Comparison of ENCODE assay signal across 8 cellular contexts in genomic region chr15:47196057-47196456, GRCh38.
DNase-seq lines count a peak whose midpoint lies in the region; ATAC-seq and TF ChIP-seq lines count a peak whose summit lies in the region.

No MANE protein-coding gene starts in this region.

- H3K4me3 ChIP-seq in H7 (ENCODE audit: insufficient read depth, low read depth, low read length) = no peak overlapping the region
- H3K4me3 ChIP-seq in Loucy (ENCODE audit: low read length, poor library complexity, severe bottlenecking) = no peak overlapping the region
- H3K4me3 ChIP-seq in Panc1 (ENCODE audit: low read depth in 2 of 2, low read length in 2 of 2) = no peak overlapping the region
- H3K4me3 ChIP-seq in adrenal gland = no peak overlapping the region

- no peak overlapping the region for H3K4me2 ChIP-seq in Loucy (ENCODE audit: low read depth, low read length, poor library complexity, severe bottlenecking)

- no peaks in the 10 kb centered on the region for H4K20me1 ChIP-seq in Loucy (ENCODE audit: insufficient read depth, low read length, poor library complexity, severe bottlenecking)

- H3K9ac ChIP-seq in Loucy (ENCODE audit: low read depth, low read length, poor library complexity, severe bottlenecking) = no peak overlapping the region

- H3K4me1 ChIP-seq in Loucy (ENCODE audit: insufficient read depth, low read length, poor library complexity, severe bottlenecking) = no peaks in the 10 kb centered on the region
- H3K4me1 ChIP-seq in Panc1 (ENCODE audit: control insufficient read depth, insufficient read depth, low read length) = no peaks in the 10 kb centered on the region
- no peaks in the 10 kb centered on the region for H3K4me1 ChIP-seq in adrenal gland (replicated peaks in 1 of 2)

- CTCF ChIA-PET in Panc1 (lab: Charles Lee) = interaction anchor here (0.5 to 3.2 kb wide), 14 partner anchors 8 to 1606 kb away, joined by 3 to 29 read pairs (median 4); no protein-coding TSS in a partner anchor

- no peak overlapping the region for H3K27ac ChIP-seq in Panc1 (ENCODE audit: low read length)
- no peak overlapping the region for H3K27ac ChIP-seq in adrenal gland

- TF ChIP-seq CTCF in Loucy (conservative IDR thresholded peaks at IDR 0.05; ENCODE audit: low read length) (peak; percentile 90), Panc1 (IDR thresholded peaks at IDR 0.05) (peak; percentile 84), adrenal gland (IDR thresholded peaks at IDR 0.05) (peak; percentile 53 to 90 (median 83))

- no peaks in the 10 kb centered on the region for H3F3A ChIP-seq in Loucy (ENCODE audit: low read depth)

- POLR2A ChIA-PET in Panc1 (lab: Charles Lee) = no interaction called here

- WGBS in adrenal gland, 4 donors = 0 to 9% (median 1%) methylated on average over 4 of the region's 4 CpGs

- in situ Hi-C loops in Panc1 (cut with HindIII; ENCODE audit: low pct_unique_long_range_greater_than_20kb, low sequenced_read_pairs) = no loop called here

- intact Hi-C loops in Panc1 (cut with micrococcal nuclease; ENCODE audit: unreplicated experiment) = loop anchor here (1.0 to 10.0 kb wide), 3 partner anchors 579 to 1089 kb away; no protein-coding TSS in a partner anchor
- intact Hi-C loops in adrenal gland (cut with DNase I) = loop anchor here (10.0 kb wide), 3 partner anchors 789 to 1089 kb away; no protein-coding TSS in a partner anchor
- intact Hi-C loops in left ventricle myocardium superior (cut with micrococcal nuclease) = loop anchor here (5.0 kb wide), 2 partner anchors 791 to 1086 kb away; no protein-coding TSS in a partner anchor

- H3K9me3 ChIP-seq in Loucy (ENCODE audit: insufficient read depth, low read depth, low read length) (no peaks in the 10 kb centered on the region), Panc1 (ENCODE audit: control insufficient read depth, insufficient read depth, low read depth, low read length) (no peaks in the 10 kb centered on the region), adrenal gland (replicated peaks in 1 of 3) (no peaks in the 10 kb centered on the region)

- H3K36me3 ChIP-seq in H7 (replicated peaks; ENCODE audit: control insufficient read depth, insufficient read depth, low read length) (no peaks in the 10 kb centered on the region), Loucy (ENCODE audit: insufficient read depth, low read length) (no peaks in the 10 kb centered on the region), Panc1 (ENCODE audit: control insufficient read depth, insufficient read depth, low read length) (no peaks in the 10 kb centered on the region), adrenal gland (replicated peaks in 1 of 2) (no peaks in the 10 kb centered on the region)

- H3K9me2 ChIP-seq in Loucy (replicated peaks; ENCODE audit: low read depth, low read length) = no peaks in the 10 kb centered on the region

- no TSS peak for BruUV-seq in Panc1 (replicated peaks; lab: Mats Ljungman, UMichigan)

- no peaks in the 10 kb centered on the region for H3K79me2 ChIP-seq in Loucy (ENCODE audit: insufficient read depth, low read length)

- H2AFZ ChIP-seq in Loucy (ENCODE audit: low read length) = no peak overlapping the region

- H3K27me3 ChIP-seq in H7 (ENCODE audit: control insufficient read depth, insufficient read depth, low read length) (peaks cover 7% of the 10 kb centered on the region), Loucy (ENCODE audit: insufficient read depth, low read length, poor library complexity, severe bottlenecking) (no peaks in the 10 kb centered on the region), Panc1 (ENCODE audit: control insufficient read depth, insufficient read depth, low read length) (no peaks in the 10 kb centered on the region), adrenal gland (no peaks in the 10 kb centered on the region)

- peak; percentile 96 for ATAC-seq in Panc1
- peak; percentile 95 for ATAC-seq in left ventricle myocardium superior
- no peak for ATAC-seq in HG02981 (IDR thresholded peaks at IDR 0.05; ENCODE audit: unreplicated experiment)

- TF ChIP-seq POLR2A in adrenal gland (IDR thresholded peaks at IDR 0.05) = no peak

- DNase-seq in GM04503 (ENCODE audit: low read depth) (peak; percentile 29), H7 (peak; percentile 22), Panc1 (ENCODE audit: low read depth, low spot score) (peak; percentile 53), adrenal gland (peak; percentile 75 to 90 (median 81)), left ventricle myocardium superior (peak; percentile 76), putamen (ENCODE audit: low spot score) (peak; percentile 76)

Comparison
In these comparisons a context has a peak if more than half of its experiments do, and no peak if none do; other contexts are left out.
1. DNase-seq: peak in every context shown above with its lines; median percentile 81 in adrenal gland; 76 in left ventricle myocardium superior; 76 in putamen; 53 in Panc1; 29 in GM04503; 22 in H7.